10 cellular contexts compared by ENCODE assay signal in the genomic region with DNA sequence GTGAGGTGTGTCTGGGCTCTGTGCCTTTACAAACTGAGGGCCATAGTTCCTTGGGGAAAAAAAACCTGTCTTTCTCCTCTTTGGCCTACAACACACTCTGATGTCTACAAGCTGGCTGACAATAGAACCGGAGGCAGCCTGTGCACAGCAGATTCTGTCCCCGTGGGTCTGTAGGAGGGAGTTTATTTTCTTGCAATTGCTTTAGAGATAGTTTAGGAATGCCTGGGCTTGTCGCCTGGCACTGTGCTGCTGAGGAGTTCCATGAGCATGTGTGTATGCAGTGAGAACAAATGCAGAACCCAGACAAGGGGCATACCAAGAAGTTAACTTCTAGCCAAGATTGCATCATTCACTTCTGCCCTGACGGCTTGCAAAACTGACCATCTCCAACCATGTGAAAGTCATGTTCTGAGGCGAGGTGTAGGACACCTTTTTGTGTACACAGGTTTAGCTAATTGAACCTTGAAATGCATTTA. TPM values are rescaled to one million over a fixed set of nuclear protein-coding genes. Genes with fewer than 3 reads are reported as not detected.
DNase-seq lines count a peak whose midpoint lies in the region; ATAC-seq and TF ChIP-seq lines count a peak whose summit lies in the region.
"Had no signal": no experiment of that assay in that cellular context is flagged by ENCODE, and none has a peak within 500 bp of the region (broad histone marks: within the 10 kb centered on the region; RNA-seq: fewer than 3 reads in every experiment).

No MANE protein-coding gene starts in this region.

- ATAC-seq in Right ventricle myocardium inferior (peak; percentile 70), GM21367 (IDR thresholded peaks at IDR 0.05; ENCODE audit: unreplicated experiment) (no peak)

- no peak for TF ChIP-seq POLR2A in esophagus muscularis mucosa (IDR thresholded peaks at IDR 0.05; ENCODE audit: low read depth)

- peak overlapping the region in 3 of 4 donors; percentile 3 to 60 (median 13) for H3K27ac ChIP-seq in esophagus muscularis mucosa (replicated peaks in 1 of 4)

- TF ChIP-seq CTCF in esophagus muscularis mucosa (IDR thresholded peaks at IDR 0.05): no peak

- WGBS in esophagus muscularis mucosa: 36% methylated on average over 5 of the region's 5 CpGs

- H3K27me3 ChIP-seq in esophagus muscularis mucosa: no peaks in the 10 kb centered on the region

- peaks cover 13 to 20% (median 17%) of the 10 kb centered on the region in 4 donors for H3K4me1 ChIP-seq in esophagus muscularis mucosa

- H3K4me3 ChIP-seq in esophagus muscularis mucosa: no peak overlapping the region

- peaks cover 19 to 83% (median 49%) of the 10 kb centered on the region in 4 donors for H3K36me3 ChIP-seq in esophagus muscularis mucosa

- intact Hi-C loops in Right ventricle myocardium inferior (cut with DNase I) (no loop called here), cardiac septum (cut with DNase I) (no loop called here), esophagus muscularis mucosa (cut with DNase I) (no loop called here)

- H3K9me3 ChIP-seq in esophagus muscularis mucosa: no peaks in the 10 kb centered on the region

- TF ChIP-seq EP300 in esophagus muscularis mucosa (IDR thresholded peaks at IDR 0.05): no peak

- DNase-seq in Right ventricle myocardium inferior (ENCODE audit: missing footprints) (no peak), cardiac septum (ENCODE audit: low spot score) (no peak), esophagus muscularis mucosa (ENCODE audit: extremely low spot score) (peak; percentile 87), mucosa of gallbladder (ENCODE audit: low spot score) (peak; percentile 56), COLO668 (lab: John Stamatoyannopoulos, UW; ENCODE audit: unreplicated experiment) (no peak), amniotic stem cell (lab: John Stamatoyannopoulos, UW) (no peak), NCI-H1436 treated with DMSO at 0.1 percent for 48 hours (lab: John Stamatoyannopoulos, UW) (no peak)
- DNase-seq: ACHN, T-cell had no signal

RNA-seq across cellular contexts. Expression of gene CCNI, which starts 54.1 kb away (rescaled TPM):
- total RNA-seq in Right ventricle myocardium inferior (251 TPM), cardiac septum (338 TPM), esophagus muscularis mucosa (100 to 1,000 TPM; 342 to 444 (median 375) TPM), mucosa of gallbladder (396 TPM)

Comparison
In these comparisons a context has a peak if more than half of its experiments do, and no peak if none do; other contexts are left out.
1. DNase-seq: peak in esophagus muscularis mucosa (single experiment) and mucosa of gallbladder (single experiment); none in Right ventricle myocardium inferior (single experiment), cardiac septum (single experiment), COLO668 (single experiment), amniotic stem cell (single experiment) and NCI-H1436 treated with DMSO at 0.1 percent for 48 hours (single experiment).